Comparison of ENCODE assay signal across 8 cellular contexts in the genomic region with DNA sequence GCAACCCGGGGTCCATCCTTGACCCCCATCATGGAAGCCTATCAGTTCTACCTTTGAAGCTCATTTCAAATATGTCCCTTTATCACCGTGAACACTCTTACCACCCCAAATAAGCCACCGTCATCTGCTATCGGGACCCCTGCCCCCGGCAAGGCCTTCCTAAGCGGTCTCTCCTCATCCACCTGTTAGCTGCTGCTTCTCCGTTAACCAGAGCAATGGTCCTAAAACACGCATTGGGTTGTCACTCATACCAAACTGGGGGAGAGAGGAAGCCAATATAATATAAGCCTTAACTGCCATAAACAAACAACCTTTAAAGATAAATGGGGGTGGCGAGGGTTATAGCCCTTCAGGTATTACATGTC. TPM values are rescaled to one million over a fixed set of nuclear protein-coding genes. Genes with fewer than 3 reads are reported as not detected.
A peak's percentile ranks its signal among the peaks of the same experiment; 100 is the strongest.
DNase-seq lines count a peak whose midpoint lies in the region; ATAC-seq and TF ChIP-seq lines count a peak whose summit lies in the region.

No MANE protein-coding gene starts in this region.

- H3K36me3 ChIP-seq in DOHH2 (ENCODE audit: control insufficient read depth, low read length) (peaks cover 43% of the 10 kb centered on the region), esophagus (ENCODE audit: control insufficient read depth in 2 of 2, insufficient read depth in 2 of 2, low read length in 1 of 2) (no peaks in the 10 kb centered on the region), prostate gland (no peaks in the 10 kb centered on the region)

- peak overlapping the region; percentile 19; the same call in 1 of the 2 replicates for H3K27ac ChIP-seq in DOHH2 (ENCODE audit: low read depth, low read length)
- H3K27ac ChIP-seq in esophagus (ENCODE audit: low read depth in 2 of 2, low read length in 1 of 2) = peak overlapping the region in 1 of 2 donors; percentile 83
- H3K27ac ChIP-seq in prostate gland = peak overlapping the region in 1 of 2 donors; percentile 86

- DNase-seq in NB4 (ENCODE audit: low read depth) (peak; percentile 26), prostate gland (ENCODE audit: low spot score) (no peak), ureter (ENCODE audit: low spot score) (no peak), left lobe of liver (ENCODE audit: low spot score) (no peak)

- peaks cover 39% of the 10 kb centered on the region for H3K4me1 ChIP-seq in DOHH2 (ENCODE audit: control insufficient read depth, low read length)
- peaks cover 0 to 2% of the 10 kb centered on the region in 2 donors for H3K4me1 ChIP-seq in esophagus (ENCODE audit: control insufficient read depth in 2 of 2, insufficient read depth in 2 of 2, low read length in 1 of 2)
- H3K4me1 ChIP-seq in prostate gland (replicated peaks) = no peaks in the 10 kb centered on the region

- H3K4me3 ChIP-seq in DOHH2 (ENCODE audit: low read length) (peak overlapping the region; percentile 97), NB4 (ENCODE audit: low read depth, low read length) (peak overlapping the region; percentile 97), esophagus (ENCODE audit: low read depth in 1 of 2, low read length in 2 of 2) (peak overlapping the region; percentile 85 to 94), prostate gland (peak overlapping the region; percentile 63 to 87)

- intact Hi-C loops in prostate gland (cut with DNase I) = loop anchor here (2.0 kb wide), 1 partner anchor 37 kb away; no protein-coding TSS in a partner anchor

- peak overlapping the region; percentile 93 for H3K4me2 ChIP-seq in DOHH2 (ENCODE audit: low read length)

- 3 to 4% methylated on average over 9 of the region's 9 CpGs for WGBS in esophagus, 2 donors
- 6% methylated on average over 9 of the region's 9 CpGs for WGBS in prostate gland

- TF ChIP-seq CTCF in DOHH2 (IDR thresholded peaks at IDR 0.05; ENCODE audit: low read depth, low read length, poor library complexity, severe bottlenecking) (no peak), NB4 (IDR thresholded peaks at IDR 0.05; ENCODE audit: low read depth, low read length) (no peak), prostate gland (IDR thresholded peaks at IDR 0.05) (no peak)

- H3K9me3 ChIP-seq in DOHH2 (ENCODE audit: control insufficient read depth, insufficient read depth, low read length) (no peaks in the 10 kb centered on the region), esophagus (ENCODE audit: control insufficient read depth in 2 of 2, insufficient read depth in 1 of 2, low read depth in 1 of 2, low read length in 1 of 2) (no peaks in the 10 kb centered on the region), prostate gland (no peaks in the 10 kb centered on the region)

- H3F3A ChIP-seq in DOHH2 (ENCODE audit: control insufficient read depth, insufficient read depth) = no peaks in the 10 kb centered on the region

- H3K27me3 ChIP-seq in DOHH2 (ENCODE audit: control insufficient read depth, low read length) = no peaks in the 10 kb centered on the region
- H3K27me3 ChIP-seq in esophagus (ENCODE audit: control insufficient read depth in 1 of 2, insufficient read depth in 2 of 2, low read length in 2 of 2) = no peaks in the 10 kb centered on the region
- H3K27me3 ChIP-seq in prostate gland (replicated peaks; ENCODE audit: insufficient read depth) = no peaks in the 10 kb centered on the region

- H3K79me2 ChIP-seq in DOHH2 (ENCODE audit: control insufficient read depth, low read length) = peaks cover 47% of the 10 kb centered on the region

- H4K20me1 ChIP-seq in DOHH2 (ENCODE audit: control insufficient read depth, insufficient read depth, low read depth, low read length) = peaks cover 6% of the 10 kb centered on the region; the same call in 1 of the 2 replicates

- H3K9me2 ChIP-seq in DOHH2 (replicated peaks; ENCODE audit: control insufficient read depth, low read length) = no peaks in the 10 kb centered on the region

- ATAC-seq in HG02678 (IDR thresholded peaks at IDR 0.05; ENCODE audit: unreplicated experiment) (no peak), left lobe of liver (no peak), GM21528 (IDR thresholded peaks at IDR 0.05; ENCODE audit: low FRiP score, unreplicated experiment) (no peak)

- TF ChIP-seq POLR2A in NB4 (IDR thresholded peaks at IDR 0.05; ENCODE audit: extremely low read depth, insufficient read length) (no peak), prostate gland (IDR thresholded peaks at IDR 0.05) (no peak)

RNA-seq across cellular contexts. Expression of a gene that starts 0.7 kb away (rescaled TPM):
- 10 to 100 TPM; 18.5 to 19.3 TPM for polyA plus RNA-seq in esophagus
- 10 to 100 TPM; 35.5 to 36.1 TPM for total RNA-seq in prostate gland
- total RNA-seq in ureter = 32.1 TPM
- 19.1 TPM for total RNA-seq in left lobe of liver

RNA-seq across cellular contexts. Expression of a gene that starts 12.5 kb away (rescaled TPM):
- polyA plus RNA-seq in esophagus = 1 to 10 TPM in 1 of 2 donors, under 1 TPM in 1; 0.75 to 1.5 TPM
- total RNA-seq in prostate gland (10 to 100 TPM; 10.3 to 13.5 TPM), ureter (18.7 TPM), left lobe of liver (3.5 TPM)
